In genomic region chr16:69465083-69465721, GRCh38 we compare ENCODE assay signal across 8 cellular contexts. TPM values are rescaled to one million over a fixed set of nuclear protein-coding genes. Genes with fewer than 3 reads are reported as not detected.
DNase-seq lines count a peak whose midpoint lies in the region; ATAC-seq and TF ChIP-seq lines count a peak whose summit lies in the region.

No MANE protein-coding gene starts in this region.

- no peak for TF ChIP-seq CTCF in CD8-positive, alpha-beta T cell (IDR thresholded peaks at IDR 0.05)
- TF ChIP-seq CTCF in hepatocyte (IDR thresholded peaks at IDR 0.05; ENCODE audit: poor library complexity) (peak; percentile 7), esophagus squamous epithelium (IDR thresholded peaks at IDR 0.05) (no peak)

- CTCF ChIA-PET in CD8-positive, alpha-beta T cell (lab: Charles Lee): interaction anchor here (0.6 to 1.8 kb wide), 3 partner anchors 67 to 71 kb away, joined by 3 to 9 read pairs (median 5); no protein-coding TSS in a partner anchor

- POLR2A ChIA-PET in CD8-positive, alpha-beta T cell (lab: Charles Lee): interaction anchor here (0.6 kb wide), 1 partner anchor 80 kb away, joined by 3 read pairs; no protein-coding TSS in a partner anchor

- no peaks in the 10 kb centered on the region for H3K79me2 ChIP-seq in hepatocyte

- no peaks in the 10 kb centered on the region for H4K20me1 ChIP-seq in hepatocyte (ENCODE audit: insufficient read depth, poor library complexity, severe bottlenecking)

- H3K9me3 ChIP-seq in CD8-positive, alpha-beta T cell (ENCODE audit: low read length): no peaks in the 10 kb centered on the region
- H3K9me3 ChIP-seq in T-helper 17 cell (ENCODE audit: control insufficient read depth, low read length, poor library complexity, severe bottlenecking) (no peaks in the 10 kb centered on the region), hepatocyte (ENCODE audit: low read depth) (no peaks in the 10 kb centered on the region), esophagus squamous epithelium (no peaks in the 10 kb centered on the region)

- WGBS in hepatocyte (ENCODE audit: low lambda C conversion rate, missing lambda C conversion rate): 38% methylated on average over 6 of the region's 6 CpGs
- WGBS in esophagus squamous epithelium, 2 donors: 30 to 38% methylated on average over 3 to 4 of the region's 6 CpGs

- H3K4me1 ChIP-seq in CD8-positive, alpha-beta T cell (ENCODE audit: insufficient read depth, low read length): no peaks in the 10 kb centered on the region
- peaks cover 15% of the 10 kb centered on the region for H3K4me1 ChIP-seq in hepatocyte (ENCODE audit: insufficient read depth)
- H3K4me1 ChIP-seq in esophagus squamous epithelium: peaks cover 0 to 19% (median 6%) of the 10 kb centered on the region in 3 donors

- peak in 2 of 7 experiments; percentile 25 to 30 for DNase-seq in CD8-positive, alpha-beta T cell
- peak; percentile 13 for DNase-seq in H4 (ENCODE audit: low spot score)
- DNase-seq in T-helper 17 cell: peak in 1 of 3 donors; percentile 11
- peak; percentile 10 for DNase-seq in hepatocyte (ENCODE audit: low spot score)
- no peak for DNase-seq in esophagus squamous epithelium (lab: John Stamatoyannopoulos, UW)
- no peak for DNase-seq in left cardiac atrium

- H2AFZ ChIP-seq in hepatocyte: no peak overlapping the region

- no peaks in the 10 kb centered on the region for H3K27me3 ChIP-seq in CD8-positive, alpha-beta T cell (ENCODE audit: insufficient read depth, low read length)
- no peaks in the 10 kb centered on the region for H3K27me3 ChIP-seq in hepatocyte
- no peaks in the 10 kb centered on the region for H3K27me3 ChIP-seq in esophagus squamous epithelium

- no peaks in the 10 kb centered on the region for H3K9me2 ChIP-seq in hepatocyte (replicated peaks; ENCODE audit: insufficient read depth)

- H3K4me1 Mint-ChIP-seq in CD8-positive, alpha-beta T cell (ENCODE audit: low read depth): peaks cover 29% of the 10 kb centered on the region
- peaks cover 17% of the 10 kb centered on the region for H3K4me1 Mint-ChIP-seq in T-helper 17 cell

- peak overlapping the region; percentile 90 for H3K27ac Mint-ChIP-seq in CD8-positive, alpha-beta T cell
- peak overlapping the region; percentile 73 for H3K27ac Mint-ChIP-seq in T-helper 17 cell

- no peak overlapping the region for H3K4me3 ChIP-seq in CD8-positive, alpha-beta T cell (ENCODE audit: low read depth, low read length)
- H3K4me3 ChIP-seq in hepatocyte (no peak overlapping the region), esophagus squamous epithelium (no peak overlapping the region)

- ATAC-seq in CD8-positive, alpha-beta T cell: peak; percentile 52
- ATAC-seq in T-helper 17 cell (peak; percentile 62), left cardiac atrium (no peak), HG02642 (IDR thresholded peaks at IDR 0.05; ENCODE audit: poor library complexity, unreplicated experiment) (no peak), HG03342 (IDR thresholded peaks at IDR 0.05; ENCODE audit: unreplicated experiment) (no peak)

- intact Hi-C loops in CD8-positive, alpha-beta T cell (cut with DNase I, micrococcal nuclease): loop anchor here (1.0 to 5.0 kb wide), 2 partner anchors 68 to 69 kb away; no protein-coding TSS in a partner anchor
- intact Hi-C loops in esophagus squamous epithelium (cut with DNase I) (no loop called here), left cardiac atrium (cut with DNase I) (loop anchor here in 1 of 2 donors (10.0 kb wide), 1 partner anchor 100 kb away; the partner anchor contains the start of gene NFAT5)

- no peaks in the 10 kb centered on the region for H3K27me3 Mint-ChIP-seq in CD8-positive, alpha-beta T cell (ENCODE audit: low read depth)
- H3K27me3 Mint-ChIP-seq in T-helper 17 cell: no peaks in the 10 kb centered on the region

- no peaks in the 10 kb centered on the region for H3K9me3 Mint-ChIP-seq in CD8-positive, alpha-beta T cell

- H3K27ac ChIP-seq in CD8-positive, alpha-beta T cell (ENCODE audit: low read depth, low read length): no peak overlapping the region
- H3K27ac ChIP-seq in hepatocyte (no peak overlapping the region), esophagus squamous epithelium (peak overlapping the region in 1 of 4 donors; percentile 2)

- no peak overlapping the region for H3K4me3 Mint-ChIP-seq in CD8-positive, alpha-beta T cell
- peak overlapping the region; percentile 36 for H3K4me3 Mint-ChIP-seq in T-helper 17 cell

- peak overlapping the region; percentile 4 for H3K4me2 ChIP-seq in hepatocyte

- peaks cover 5% of the 10 kb centered on the region for H3K36me3 ChIP-seq in CD8-positive, alpha-beta T cell (ENCODE audit: insufficient read depth, low read length)
- H3K36me3 ChIP-seq in hepatocyte (replicated peaks; ENCODE audit: insufficient read depth, low read depth): no peaks in the 10 kb centered on the region
- peaks cover 0 to 46% (median 0%) of the 10 kb centered on the region in 3 donors for H3K36me3 ChIP-seq in esophagus squamous epithelium

- H3K36me3 Mint-ChIP-seq in CD8-positive, alpha-beta T cell: peaks cover 43% of the 10 kb centered on the region
- peaks cover 6% of the 10 kb centered on the region for H3K36me3 Mint-ChIP-seq in T-helper 17 cell (ENCODE audit: low read depth)

- no peak for TF ChIP-seq POLR2A in esophagus squamous epithelium (IDR thresholded peaks at IDR 0.05)

RNA-seq across cellular contexts. Expression of gene CYB5B, which starts 40.8 kb away (rescaled TPM):
- total RNA-seq in CD8-positive, alpha-beta T cell: 10 to 100 TPM; 16.2 to 18.6 TPM
- 111 and 128 TPM in 2 replicates for total RNA-seq in H4 (2014; rRNA removed; shearing (Covaris generic))
- total RNA-seq in T-helper 17 cell (10 to 100 TPM; 32.8 to 42.4 TPM), hepatocyte (60.5 and 70.8 TPM in 2 replicates), esophagus squamous epithelium (10 to 100 TPM; 23.7 to 45.7 (median 39.6) TPM), left cardiac atrium (10 to 100 TPM; 60.8 to 62.0 TPM)
- 116 and 136 TPM in 2 replicates for polyA plus RNA-seq in hepatocyte

Comparison
In these comparisons a context has a peak if more than half of its experiments do, and no peak if none do; other contexts are left out.
1. ATAC-seq: peak in CD8-positive, alpha-beta T cell (single experiment) and T-helper 17 cell (single experiment); none in left cardiac atrium (0 of 2), HG02642 (single experiment) and HG03342 (single experiment).
2. DNase-seq: peak in H4 (single experiment) and hepatocyte (single experiment); none in esophagus squamous epithelium (single experiment) and left cardiac atrium (single experiment).